1 cellular context compared by ENCODE assay signal in the genomic region with DNA sequence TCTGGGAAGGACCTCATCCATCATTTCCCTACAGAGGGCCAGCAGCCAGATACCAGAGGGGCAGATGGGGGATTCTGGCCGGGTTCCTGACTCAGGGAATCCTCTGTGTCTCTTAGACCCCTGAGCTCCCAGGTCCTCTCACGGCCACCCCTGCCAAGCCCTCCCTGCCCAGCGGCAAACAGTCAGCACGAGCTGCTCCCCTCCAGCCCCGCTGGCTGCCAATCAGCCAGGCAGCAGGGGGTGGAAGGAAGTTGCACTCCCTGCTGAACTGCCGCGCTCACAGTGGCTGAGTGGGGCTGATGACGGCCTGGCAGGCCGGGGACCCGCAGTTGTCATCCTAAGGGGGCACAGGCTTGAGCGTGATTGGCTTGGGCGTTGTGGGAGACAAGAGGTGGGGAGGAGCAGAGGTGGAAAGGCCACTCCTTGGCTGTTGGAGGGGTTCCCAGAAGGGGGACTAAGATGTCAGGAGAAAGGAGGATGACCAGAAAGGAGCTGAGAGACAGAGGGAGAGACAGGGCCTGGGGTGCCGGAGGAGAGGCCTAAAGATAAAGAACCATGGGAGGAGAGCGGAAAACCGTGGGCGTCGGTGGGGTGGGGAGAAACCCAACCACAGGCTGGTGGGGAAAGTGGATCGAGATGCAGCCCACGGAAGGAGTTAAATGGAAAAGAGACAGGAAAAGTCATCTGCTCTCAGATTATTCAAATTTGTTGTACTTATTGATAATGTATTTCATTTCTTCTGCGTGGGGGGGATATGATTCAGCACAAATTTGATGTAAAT.
TF ChIP-seq lines count a peak whose summit lies in the region.

No MANE protein-coding gene starts in this region.

TF ChIP-seq in GM23338, 12 proteins besides CTCF, POLR2A, EP300 and RAD21 (continued from another document):
- TF ChIP-seq, protein P1, sequence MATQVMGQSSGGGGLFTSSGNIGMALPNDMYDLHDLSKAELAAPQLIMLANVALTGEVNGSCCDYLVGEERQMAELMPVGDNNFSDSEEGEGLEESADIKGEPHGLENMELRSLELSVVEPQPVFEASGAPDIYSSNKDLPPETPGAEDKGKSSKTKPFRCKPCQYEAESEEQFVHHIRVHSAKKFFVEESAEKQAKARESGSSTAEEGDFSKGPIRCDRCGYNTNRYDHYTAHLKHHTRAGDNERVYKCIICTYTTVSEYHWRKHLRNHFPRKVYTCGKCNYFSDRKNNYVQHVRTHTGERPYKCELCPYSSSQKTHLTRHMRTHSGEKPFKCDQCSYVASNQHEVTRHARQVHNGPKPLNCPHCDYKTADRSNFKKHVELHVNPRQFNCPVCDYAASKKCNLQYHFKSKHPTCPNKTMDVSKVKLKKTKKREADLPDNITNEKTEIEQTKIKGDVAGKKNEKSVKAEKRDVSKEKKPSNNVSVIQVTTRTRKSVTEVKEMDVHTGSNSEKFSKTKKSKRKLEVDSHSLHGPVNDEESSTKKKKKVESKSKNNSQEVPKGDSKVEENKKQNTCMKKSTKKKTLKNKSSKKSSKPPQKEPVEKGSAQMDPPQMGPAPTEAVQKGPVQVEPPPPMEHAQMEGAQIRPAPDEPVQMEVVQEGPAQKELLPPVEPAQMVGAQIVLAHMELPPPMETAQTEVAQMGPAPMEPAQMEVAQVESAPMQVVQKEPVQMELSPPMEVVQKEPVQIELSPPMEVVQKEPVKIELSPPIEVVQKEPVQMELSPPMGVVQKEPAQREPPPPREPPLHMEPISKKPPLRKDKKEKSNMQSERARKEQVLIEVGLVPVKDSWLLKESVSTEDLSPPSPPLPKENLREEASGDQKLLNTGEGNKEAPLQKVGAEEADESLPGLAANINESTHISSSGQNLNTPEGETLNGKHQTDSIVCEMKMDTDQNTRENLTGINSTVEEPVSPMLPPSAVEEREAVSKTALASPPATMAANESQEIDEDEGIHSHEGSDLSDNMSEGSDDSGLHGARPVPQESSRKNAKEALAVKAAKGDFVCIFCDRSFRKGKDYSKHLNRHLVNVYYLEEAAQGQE (IDR thresholded peaks at IDR 0.05; ENCODE audit: unreplicated experiment): no peak
